ENCODE assay signal across 8 cellular contexts in genomic region chr7:155803418-155804376, GRCh38. TPM values are rescaled to one million over a fixed set of nuclear protein-coding genes. Genes with fewer than 3 reads are reported as not detected.
DNase-seq lines count a peak whose midpoint lies in the region; ATAC-seq and TF ChIP-seq lines count a peak whose summit lies in the region.

No MANE protein-coding gene starts in this region.

- H3K27ac ChIP-seq in CD4-positive, alpha-beta memory T cell (ENCODE audit: low read depth, low read length): no peak overlapping the region
- no peak overlapping the region for H3K27ac ChIP-seq in naive thymus-derived CD4-positive, alpha-beta T cell (ENCODE audit: low read depth, low read length)

- in situ Hi-C loops in KBM-7 (cut with MboI; ENCODE audit: low pct_unique_long_range_greater_than_20kb, low sequenced_read_pairs): no loop called here

- H3K4me3 ChIP-seq in CD4-positive, alpha-beta memory T cell (ENCODE audit: low read length in 2 of 2): no peak overlapping the region
- H3K4me3 ChIP-seq in cardiac fibroblast (replicated peaks in 1 of 2; ENCODE audit: low read depth in 2 of 2, low read length in 2 of 2): peak overlapping the region; percentile 33 to 41
- no peak overlapping the region for H3K4me3 ChIP-seq in naive thymus-derived CD4-positive, alpha-beta T cell (ENCODE audit: low read length)

- peaks cover 38 to 43% of the 10 kb centered on the region in 2 donors for H3K27me3 Mint-ChIP-seq in CD4-positive, alpha-beta memory T cell
- peaks cover 47 to 71% (median 57%) of the 10 kb centered on the region in 5 donors for H3K27me3 Mint-ChIP-seq in naive thymus-derived CD4-positive, alpha-beta T cell

- peaks cover 19% of the 10 kb centered on the region for H3K27me3 ChIP-seq in CD4-positive, alpha-beta memory T cell (ENCODE audit: insufficient read depth, low read length)
- peaks cover 0 to 3% of the 10 kb centered on the region in 2 donors for H3K27me3 ChIP-seq in naive thymus-derived CD4-positive, alpha-beta T cell (ENCODE audit: control insufficient read depth in 2 of 2, insufficient read depth in 2 of 2, low read length in 2 of 2)

- peak in 2 of 5 donors; percentile 11 to 14 for DNase-seq in CD4-positive, alpha-beta memory T cell
- DNase-seq in KBM-7: peak; percentile 87
- no peak for DNase-seq in cardiac fibroblast (ENCODE audit: low read depth in 2 of 2)
- no peak for DNase-seq in naive thymus-derived CD4-positive, alpha-beta T cell
- DNase-seq in NCI-H1092 (lab: John Stamatoyannopoulos, UW): no peak
- DNase-seq in putamen (ENCODE audit: low spot score): no peak
- no peak for DNase-seq in activated gamma-delta T cell treated with Interleukin-2 at 50 U/mL for 16 hours

- CTCF ChIA-PET in CD4-positive, alpha-beta memory T cell (lab: Charles Lee; ENCODE audit: partially characterized antibody): no interaction called here
- CTCF ChIA-PET in naive thymus-derived CD4-positive, alpha-beta T cell (lab: Charles Lee): no interaction called here

- H3K36me3 ChIP-seq in CD4-positive, alpha-beta memory T cell (ENCODE audit: insufficient read depth, low read length): no peaks in the 10 kb centered on the region
- H3K36me3 ChIP-seq in naive thymus-derived CD4-positive, alpha-beta T cell (ENCODE audit: control insufficient read depth in 2 of 3, insufficient read depth in 3 of 3, low read length in 3 of 3): no peaks in the 10 kb centered on the region

- peak overlapping the region in 2 of 7 donors; percentile 48 to 78 for H3K27ac Mint-ChIP-seq in CD4-positive, alpha-beta memory T cell
- H3K27ac Mint-ChIP-seq in naive thymus-derived CD4-positive, alpha-beta T cell: peak overlapping the region in 1 of 9 donors; percentile 38

- intact Hi-C loops in CD4-positive, alpha-beta memory T cell (cut with micrococcal nuclease): no loop called here
- intact Hi-C loops in naive thymus-derived CD4-positive, alpha-beta T cell (cut with micrococcal nuclease): loop anchor here in 1 of 2 donors (2.0 to 10.0 kb wide), 3 partner anchors 295 to 1199 kb away; partner anchors contain the start of gene RNF32

- ATAC-seq in naive thymus-derived CD4-positive, alpha-beta T cell: no peak
- no peak for ATAC-seq in GM21423 (IDR thresholded peaks at IDR 0.05; ENCODE audit: unreplicated experiment)

- peaks cover 0 to 3% (median 0%) of the 10 kb centered on the region in 8 donors for H3K9me3 Mint-ChIP-seq in CD4-positive, alpha-beta memory T cell
- peaks cover 0 to 3% (median 0%) of the 10 kb centered on the region in 11 donors for H3K9me3 Mint-ChIP-seq in naive thymus-derived CD4-positive, alpha-beta T cell

- H3K4me1 ChIP-seq in CD4-positive, alpha-beta memory T cell (ENCODE audit: insufficient read depth, low read length): peaks cover 22% of the 10 kb centered on the region
- no peaks in the 10 kb centered on the region for H3K4me1 ChIP-seq in naive thymus-derived CD4-positive, alpha-beta T cell (ENCODE audit: control insufficient read depth in 2 of 2, insufficient read depth in 2 of 2, low read length in 2 of 2)

- no peaks in the 10 kb centered on the region for H3K9me3 ChIP-seq in CD4-positive, alpha-beta memory T cell (ENCODE audit: control insufficient read depth in 1 of 2, low read length in 2 of 2)
- H3K9me3 ChIP-seq in naive thymus-derived CD4-positive, alpha-beta T cell (ENCODE audit: control insufficient read depth in 2 of 3, low read length in 3 of 3): no peaks in the 10 kb centered on the region

- H3K4me1 Mint-ChIP-seq in CD4-positive, alpha-beta memory T cell: peaks cover 2 to 31% (median 17%) of the 10 kb centered on the region in 4 donors
- peaks cover 6 to 32% (median 15%) of the 10 kb centered on the region in 7 donors for H3K4me1 Mint-ChIP-seq in naive thymus-derived CD4-positive, alpha-beta T cell

- no peaks in the 10 kb centered on the region for H3K36me3 Mint-ChIP-seq in CD4-positive, alpha-beta memory T cell
- peaks cover 0 to under 1% (median 0%) of the 10 kb centered on the region in 5 donors for H3K36me3 Mint-ChIP-seq in naive thymus-derived CD4-positive, alpha-beta T cell

- no peak for TF ChIP-seq CTCF in cardiac fibroblast (IDR thresholded peaks at IDR 0.05; ENCODE audit: low read depth, low read length)

- H3K4me3 Mint-ChIP-seq in CD4-positive, alpha-beta memory T cell: peak overlapping the region; percentile 66 to 85 (median 78)
- peak overlapping the region; percentile 20 to 85 (median 72) for H3K4me3 Mint-ChIP-seq in naive thymus-derived CD4-positive, alpha-beta T cell

- POLR2A ChIA-PET in CD4-positive, alpha-beta memory T cell (lab: Charles Lee; ENCODE audit: partially characterized antibody): no interaction called here
- POLR2A ChIA-PET in naive thymus-derived CD4-positive, alpha-beta T cell (lab: Charles Lee): no interaction called here

RNA-seq across cellular contexts. Expression of gene SHH, which starts 8.6 kb away (rescaled TPM):
- total RNA-seq in CD4-positive, alpha-beta memory T cell: not detected
- under 1 TPM in 1 of 2 donors, not detected in 1; 0.03 TPM for polyA plus RNA-seq in CD4-positive, alpha-beta memory T cell
- not detected for total RNA-seq in naive thymus-derived CD4-positive, alpha-beta T cell
- not detected for polyA plus RNA-seq in naive thymus-derived CD4-positive, alpha-beta T cell

Comparison
In these comparisons a context has a peak if more than half of its experiments do, and no peak if none do; other contexts are left out.
1. H3K4me3 ChIP-seq: peak in cardiac fibroblast (2 of 2); none in CD4-positive, alpha-beta memory T cell (0 of 2) and naive thymus-derived CD4-positive, alpha-beta T cell (single experiment).